23 cellular contexts compared by ENCODE assay signal in genomic region chr4:12186526-12186925, GRCh38.
"Had no signal": no experiment of that assay in that cellular context is flagged by ENCODE, and none has a peak within 500 bp of the region (broad histone marks: within the 10 kb centered on the region; RNA-seq: fewer than 3 reads in every experiment).

No MANE protein-coding gene starts in this region.

- ATAC-seq: activated CD4-positive, alpha-beta T cell treated with anti-CD3 and anti-CD28 coated beads for 36 hours; activated CD8-positive, alpha-beta T cell treated with anti-CD3 and anti-CD28 coated beads, Interleukin-2, amount 10 ng/mL, durations not matched to agents 7 days and 5 days; Right ventricle myocardium inferior had no signal

- DNase-seq: activated CD4-positive, alpha-beta T cell treated with anti-CD3 and anti-CD28 coated beads for 36 hours; activated CD4-positive, alpha-beta T cell treated with anti-CD3 and anti-CD28 coated beads, Interleukin-2, amount 10 ng/mL, durations not matched to agents 7 days and 5 days; activated CD4-positive, alpha-beta T cell treated with anti-CD3 and anti-CD28 coated beads, Interleukin-2, amount 50 U/mL, for 48 hours; activated CD8-positive, alpha-beta T cell treated with anti-CD3 and anti-CD28 coated beads, Interleukin-2, amount 10 ng/mL, durations not matched to agents 7 days and 5 days; activated gamma-delta T cell; activated naive CD4-positive, alpha-beta T cell treated with Interleukin-2 at 50 U/mL for 16 hours; activated naive CD8-positive, alpha-beta T cell treated with anti-CD3 and anti-CD28 coated beads, Interleukin-2, amount 10 ng/mL, durations not matched to agents 7 days and 5 days; activated T-cell treated with anti-CD3 and anti-CD28 coated beads, Interleukin-2, amount 50 U/mL, for 24 hours; amygdala; MM.1S; MV-4-11; NCI-H1092; NCI-H146; NCI-H187; NCI-H2029 treated with DMSO at 0.1 percent for 48 hours; NCI-H2107; NCI-H2171; NCI-H524 treated with DMSO at 0.1 percent for 48 hours; NCI-H774; PC-9; SJCRH30; T1000 had no signal
